Comparison of ENCODE assay signal across 1 cellular context in genomic region chr6:128508588-128509296, GRCh38.
A peak's percentile ranks its signal among the peaks of the same experiment; 100 is the strongest.
TF ChIP-seq lines count a peak whose summit lies in the region.

No MANE protein-coding gene starts in this region.

TF ChIP-seq in A549, 52 proteins besides CTCF, POLR2A, EP300 and RAD21 (continued from another document):
- peak; percentile 67 for TF ChIP-seq MAX (IDR thresholded peaks at IDR 0.05)
- TF ChIP-seq RNF2 (IDR thresholded peaks at IDR 0.05; ENCODE audit: borderline replicate concordance, low read depth), result no peak
- no peak for TF ChIP-seq JUN (IDR thresholded peaks at IDR 0.05)
- no peak for TF ChIP-seq KDM5A (IDR thresholded peaks at IDR 0.05)
- no peak for TF ChIP-seq HDAC2 (IDR thresholded peaks at IDR 0.05)
- no peak for TF ChIP-seq CHD2 (IDR thresholded peaks at IDR 0.05; ENCODE audit: low read length, partially characterized antibody)
- no peak for TF ChIP-seq RCOR1 (IDR thresholded peaks at IDR 0.05; ENCODE audit: low read depth, low read length)
- TF ChIP-seq HOXA7 (CRISPR knock-in tag; IDR thresholded peaks at IDR 0.05), result no peak
- no peak for TF ChIP-seq REST (IDR thresholded peaks at IDR 0.05)
- TF ChIP-seq MYC (IDR thresholded peaks at IDR 0.05; ENCODE audit: borderline replicate concordance, low read length), result no peak
- peak; percentile 73; the same call in 1 of the 2 replicates for TF ChIP-seq GATA3 (IDR thresholded peaks at IDR 0.05; ENCODE audit: borderline replicate concordance)
- no peak for TF ChIP-seq HOXB5 (CRISPR knock-in tag; IDR thresholded peaks at IDR 0.05)
- TF ChIP-seq ZC3H11A (IDR thresholded peaks at IDR 0.05), result no peak
- TF ChIP-seq NFE2L2 (conservative IDR thresholded peaks at IDR 0.05; ENCODE audit: low read length), result no peak
- TF ChIP-seq KDM1A (IDR thresholded peaks at IDR 0.05; ENCODE audit: low read depth), result no peak
- TF ChIP-seq SMC3 (IDR thresholded peaks at IDR 0.05), result no peak
- no peak for TF ChIP-seq NR3C1 (IDR thresholded peaks at IDR 0.05)
- TF ChIP-seq NPAS2 (CRISPR knock-in tag; IDR thresholded peaks at IDR 0.05; ENCODE audit: borderline replicate concordance), result no peak
- no peak for TF ChIP-seq SREBF2 (IDR thresholded peaks at IDR 0.05)
TF ChIP-seq in A549: peak in this region for 6.
